In the genomic region with DNA sequence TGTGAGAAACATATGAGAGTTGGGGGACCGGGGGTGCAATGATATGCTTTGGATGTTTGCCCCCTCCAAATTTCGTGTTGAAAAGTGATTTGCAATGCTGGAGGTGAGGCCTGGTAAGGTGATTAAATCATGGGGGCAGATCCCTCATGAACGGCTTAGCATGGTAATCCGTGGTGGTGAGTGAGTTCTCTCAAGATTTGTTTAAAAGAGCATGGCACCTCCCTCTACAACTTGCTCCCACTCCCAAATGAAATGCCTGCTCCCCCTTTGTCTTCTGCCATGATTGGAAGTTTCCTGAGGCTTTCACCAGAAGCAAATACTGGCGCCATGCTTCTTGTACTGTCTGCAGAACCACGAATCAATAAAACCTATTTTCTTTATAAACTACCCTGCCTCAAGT, we compare ENCODE assay signal across 9 cellular contexts. TPM values are rescaled to one million over a fixed set of nuclear protein-coding genes. Genes with fewer than 3 reads are reported as not detected.
DNase-seq lines count a peak whose midpoint lies in the region; ATAC-seq and TF ChIP-seq lines count a peak whose summit lies in the region.
"Had no signal": no experiment of that assay in that cellular context is flagged by ENCODE, and none has a peak within 500 bp of the region (broad histone marks: within the 10 kb centered on the region; RNA-seq: fewer than 3 reads in every experiment).

No MANE protein-coding gene starts in this region.

- no peaks in the 10 kb centered on the region; the same call in 1 of the 2 replicates for H3K36me3 ChIP-seq in MM.1S (replicated peaks; ENCODE audit: insufficient read depth, low read length)
- H3K36me3 ChIP-seq in heart right ventricle: peaks cover 0 to 36% (median 11%) of the 10 kb centered on the region in 9 donors

- H3K9me2 ChIP-seq in MM.1S (replicated peaks; ENCODE audit: insufficient read depth, low read length): no peaks in the 10 kb centered on the region

- WGBS in heart right ventricle, 2 donors: 71 to 72% methylated on average over 6 of the region's 6 CpGs

- no peaks in the 10 kb centered on the region for H3K27me3 Mint-ChIP-seq in activated CD4-positive, alpha-beta T cell treated with anti-CD3 and anti-CD28 coated beads for 36 hours
- H3K27me3 Mint-ChIP-seq in central memory CD8-positive, alpha-beta T cell: no peaks in the 10 kb centered on the region
- H3K27me3 Mint-ChIP-seq in osteocyte (ENCODE audit: unreplicated experiment): no peaks in the 10 kb centered on the region

- ATAC-seq in activated CD4-positive, alpha-beta T cell treated with anti-CD3 and anti-CD28 coated beads for 36 hours: no peak
- ATAC-seq in central memory CD8-positive, alpha-beta T cell (replicated peaks; ENCODE audit: extremely low read depth, poor library complexity, severe bottlenecking): no peak
- no peak for ATAC-seq in heart right ventricle
- ATAC-seq: left ventricle myocardium superior had no signal

- peaks cover 10% of the 10 kb centered on the region; the same call in 1 of the 2 replicates for H3F3A ChIP-seq in MM.1S (ENCODE audit: insufficient read depth, low read length)

- no peak for TF ChIP-seq CTCF in MM.1S (IDR thresholded peaks at IDR 0.05; ENCODE audit: low read length)
- no peak for TF ChIP-seq CTCF in osteocyte (IDR thresholded peaks at IDR 0.05)
- no peak for TF ChIP-seq CTCF in heart right ventricle (IDR thresholded peaks at IDR 0.05)

- no peak overlapping the region for H3K27ac ChIP-seq in MM.1S (ENCODE audit: low read length)
- peak overlapping the region in 1 of 10 donors; percentile 96 for H3K27ac ChIP-seq in heart right ventricle

- POLR2A ChIA-PET in activated CD4-positive, alpha-beta T cell treated with anti-CD3 and anti-CD28 coated beads for 36 hours (lab: Charles Lee): no interaction called here

- H3K79me2 ChIP-seq in MM.1S (ENCODE audit: low read length): peaks cover 67% of the 10 kb centered on the region

- H3K4me2 ChIP-seq in MM.1S (ENCODE audit: low read depth, low read length): peak overlapping the region; percentile 3; the same call in 1 of the 2 replicates

- CTCF ChIA-PET in activated CD4-positive, alpha-beta T cell treated with anti-CD3 and anti-CD28 coated beads for 36 hours (lab: Charles Lee): interaction anchor here (0.6 kb wide), 1 partner anchor 246 kb away, joined by 3 read pairs; no protein-coding TSS in a partner anchor

- DNase-seq in activated CD4-positive, alpha-beta T cell treated with anti-CD3 and anti-CD28 coated beads for 36 hours: no peak
- DNase-seq in activated CD4-positive, alpha-beta T cell treated with anti-CD3 and anti-CD28 coated beads for 1 hour: no peak
- DNase-seq in MM.1S (no peak), osteocyte (ENCODE audit: extremely low spot score, unreplicated experiment) (no peak), foreskin melanocyte (no peak), nucleus accumbens (lab: John Stamatoyannopoulos, UW) (no peak), heart right ventricle (no peak)
- no peak for DNase-seq in central memory CD8-positive, alpha-beta T cell (ENCODE audit: low spot score in 2 of 2)
- DNase-seq: left ventricle myocardium superior had no signal

- H3K4me3 ChIP-seq in MM.1S (ENCODE audit: low read length): no peak overlapping the region
- H3K4me3 ChIP-seq in heart right ventricle: peak overlapping the region in 1 of 10 donors; percentile 93

- peaks cover 63% of the 10 kb centered on the region for H3K36me3 Mint-ChIP-seq in activated CD4-positive, alpha-beta T cell treated with anti-CD3 and anti-CD28 coated beads for 36 hours (ENCODE audit: low read depth)
- H3K36me3 Mint-ChIP-seq in central memory CD8-positive, alpha-beta T cell (ENCODE audit: insufficient read depth): peaks cover 37% of the 10 kb centered on the region
- peaks cover 13% of the 10 kb centered on the region for H3K36me3 Mint-ChIP-seq in osteocyte (ENCODE audit: unreplicated experiment)

- H3K4me1 ChIP-seq in MM.1S (ENCODE audit: low read length): peaks cover 25% of the 10 kb centered on the region
- peaks cover 0 to 52% (median 38%) of the 10 kb centered on the region in 9 donors for H3K4me1 ChIP-seq in heart right ventricle

- H3K9me3 Mint-ChIP-seq in activated CD4-positive, alpha-beta T cell treated with anti-CD3 and anti-CD28 coated beads for 36 hours (ENCODE audit: low read depth): peaks cover 5% of the 10 kb centered on the region
- no peaks in the 10 kb centered on the region for H3K9me3 Mint-ChIP-seq in central memory CD8-positive, alpha-beta T cell
- H3K9me3 Mint-ChIP-seq in osteocyte (ENCODE audit: unreplicated experiment): no peaks in the 10 kb centered on the region

- peak overlapping the region; percentile 93 for H3K4me3 Mint-ChIP-seq in activated CD4-positive, alpha-beta T cell treated with anti-CD3 and anti-CD28 coated beads for 36 hours
- peak overlapping the region; percentile 98 for H3K4me3 Mint-ChIP-seq in central memory CD8-positive, alpha-beta T cell
- peak overlapping the region; percentile 93 for H3K4me3 Mint-ChIP-seq in osteocyte (ENCODE audit: unreplicated experiment)

- peaks cover 52% of the 10 kb centered on the region for H3K4me1 Mint-ChIP-seq in activated CD4-positive, alpha-beta T cell treated with anti-CD3 and anti-CD28 coated beads for 36 hours
- peaks cover 55% of the 10 kb centered on the region for H3K4me1 Mint-ChIP-seq in central memory CD8-positive, alpha-beta T cell
- H3K4me1 Mint-ChIP-seq in osteocyte (ENCODE audit: unreplicated experiment): peaks cover 50% of the 10 kb centered on the region

- H3K9me3 ChIP-seq in MM.1S (replicated peaks; ENCODE audit: insufficient read depth, low read length) (no peaks in the 10 kb centered on the region), heart right ventricle (no peaks in the 10 kb centered on the region)

- H2AFZ ChIP-seq in MM.1S (ENCODE audit: low read length): no peak overlapping the region

- H3K27ac Mint-ChIP-seq in activated CD4-positive, alpha-beta T cell treated with anti-CD3 and anti-CD28 coated beads for 36 hours: peak overlapping the region; percentile 52
- peak overlapping the region; percentile 95 for H3K27ac Mint-ChIP-seq in central memory CD8-positive, alpha-beta T cell (ENCODE audit: low read depth)
- H3K27ac Mint-ChIP-seq in osteocyte (ENCODE audit: unreplicated experiment): peak overlapping the region; percentile 90

- no peak overlapping the region for H3K9ac ChIP-seq in MM.1S (ENCODE audit: low read length)

- intact Hi-C loops in activated CD4-positive, alpha-beta T cell treated with anti-CD3 and anti-CD28 coated beads for 36 hours (cut with DNase I, micrococcal nuclease): loop anchor here (2.0 to 10.0 kb wide), 9 partner anchors 17 to 1950 kb away; partner anchors contain the start of genes ATXN1 (in 1 of the 2), MBOAT1 (in 1 of the 2), NUP153 (in 1 of the 2) and RNF144B (in 1 of the 2)
- intact Hi-C loops in heart right ventricle (cut with DNase I): loop anchor here in 6 of 10 donors (5.0 to 10.0 kb wide), 6 partner anchors 50 to 1950 kb away; partner anchors contain the start of genes KDM1B (in 4 of the 6), TPMT (in 4 of the 6), KIF13A (in 1 of the 6) and MBOAT1 (in 1 of the 6)

- peaks cover 27% of the 10 kb centered on the region for H4K20me1 ChIP-seq in MM.1S (ENCODE audit: insufficient read depth, low read length)

- H3K27me3 ChIP-seq in MM.1S (replicated peaks; ENCODE audit: insufficient read depth, low read length) (no peaks in the 10 kb centered on the region; the same call in 1 of the 2 replicates), heart right ventricle (no peaks in the 10 kb centered on the region)

RNA-seq across cellular contexts. Expression of gene DEK, which starts 2.5 kb away (rescaled TPM):
- 100 to 1,000 TPM; 201 to 273 TPM for total RNA-seq in activated CD4-positive, alpha-beta T cell treated with anti-CD3 and anti-CD28 coated beads for 36 hours
- total RNA-seq in osteocyte: 62.1 and 65.5 TPM in 2 replicates
- 10 to 100 TPM; 38.6 to 78.3 (median 55.6) TPM for total RNA-seq in heart right ventricle
- 10 to 100 TPM; 23.0 to 27.0 TPM for polyA plus RNA-seq in heart right ventricle
